In the genomic region with DNA sequence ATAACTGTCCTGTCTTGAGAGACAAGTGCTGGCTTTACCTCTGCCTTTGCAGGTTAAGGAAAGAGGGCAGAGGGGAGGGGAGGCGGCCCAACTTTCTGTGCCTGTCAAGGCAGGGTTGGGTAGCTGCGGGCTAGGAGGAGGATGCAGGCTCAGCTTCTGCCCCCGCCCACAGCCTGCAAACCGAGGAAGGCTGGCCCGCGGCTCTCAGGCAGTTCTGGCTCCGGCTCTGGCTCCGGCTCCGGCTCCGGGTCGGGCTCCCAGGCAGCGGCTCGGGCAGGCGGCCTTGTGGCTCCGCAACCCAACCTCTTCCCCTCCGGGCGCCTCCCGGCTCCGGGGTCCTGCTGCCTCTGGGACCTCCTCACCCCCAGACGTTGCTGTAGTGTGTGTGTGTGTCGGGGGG, we compare ENCODE assay signal across 1 cellular context.
TF ChIP-seq lines count a peak whose summit lies in the region.

No MANE protein-coding gene starts in this region.

TF ChIP-seq in SK-N-SH, 30 proteins besides CTCF, POLR2A, EP300 and RAD21 (continued from another document):
- TF ChIP-seq, protein P1, sequence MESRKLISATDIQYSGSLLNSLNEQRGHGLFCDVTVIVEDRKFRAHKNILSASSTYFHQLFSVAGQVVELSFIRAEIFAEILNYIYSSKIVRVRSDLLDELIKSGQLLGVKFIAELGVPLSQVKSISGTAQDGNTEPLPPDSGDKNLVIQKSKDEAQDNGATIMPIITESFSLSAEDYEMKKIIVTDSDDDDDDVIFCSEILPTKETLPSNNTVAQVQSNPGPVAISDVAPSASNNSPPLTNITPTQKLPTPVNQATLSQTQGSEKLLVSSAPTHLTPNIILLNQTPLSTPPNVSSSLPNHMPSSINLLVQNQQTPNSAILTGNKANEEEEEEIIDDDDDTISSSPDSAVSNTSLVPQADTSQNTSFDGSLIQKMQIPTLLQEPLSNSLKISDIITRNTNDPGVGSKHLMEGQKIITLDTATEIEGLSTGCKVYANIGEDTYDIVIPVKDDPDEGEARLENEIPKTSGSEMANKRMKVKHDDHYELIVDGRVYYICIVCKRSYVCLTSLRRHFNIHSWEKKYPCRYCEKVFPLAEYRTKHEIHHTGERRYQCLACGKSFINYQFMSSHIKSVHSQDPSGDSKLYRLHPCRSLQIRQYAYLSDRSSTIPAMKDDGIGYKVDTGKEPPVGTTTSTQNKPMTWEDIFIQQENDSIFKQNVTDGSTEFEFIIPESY (IDR thresholded peaks at IDR 0.05; ENCODE audit: borderline replicate concordance, low read depth), result no peak
- TF ChIP-seq MEF2A (IDR thresholded peaks at IDR 0.05; ENCODE audit: borderline replicate concordance, low read depth), result no peak
- TF ChIP-seq SIN3A (IDR thresholded peaks at IDR 0.05; ENCODE audit: borderline replicate concordance, low read depth, low read length), result no peak
- TF ChIP-seq CHD2 (IDR thresholded peaks at IDR 0.05; ENCODE audit: low read length, partially characterized antibody), result no peak
- TF ChIP-seq, protein P2, sequence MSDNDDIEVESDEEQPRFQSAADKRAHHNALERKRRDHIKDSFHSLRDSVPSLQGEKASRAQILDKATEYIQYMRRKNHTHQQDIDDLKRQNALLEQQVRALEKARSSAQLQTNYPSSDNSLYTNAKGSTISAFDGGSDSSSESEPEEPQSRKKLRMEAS (IDR thresholded peaks at IDR 0.05; ENCODE audit: low read depth), result no peak
- TF ChIP-seq, protein P3, sequence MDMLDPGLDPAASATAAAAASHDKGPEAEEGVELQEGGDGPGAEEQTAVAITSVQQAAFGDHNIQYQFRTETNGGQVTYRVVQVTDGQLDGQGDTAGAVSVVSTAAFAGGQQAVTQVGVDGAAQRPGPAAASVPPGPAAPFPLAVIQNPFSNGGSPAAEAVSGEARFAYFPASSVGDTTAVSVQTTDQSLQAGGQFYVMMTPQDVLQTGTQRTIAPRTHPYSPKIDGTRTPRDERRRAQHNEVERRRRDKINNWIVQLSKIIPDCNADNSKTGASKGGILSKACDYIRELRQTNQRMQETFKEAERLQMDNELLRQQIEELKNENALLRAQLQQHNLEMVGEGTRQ (IDR thresholded peaks at IDR 0.05; ENCODE audit: borderline replicate concordance, low read depth, low read length), result no peak
- no peak for TF ChIP-seq ELF1 (IDR thresholded peaks at IDR 0.05)
- no peak for TF ChIP-seq EZH2phosphoT487 (IDR thresholded peaks at IDR 0.05; ENCODE audit: borderline replicate concordance, low read depth)
- TF ChIP-seq YY1 (IDR thresholded peaks at IDR 0.05; ENCODE audit: low read depth), result no peak
- no peak for TF ChIP-seq RFX5 (IDR thresholded peaks at IDR 0.05; ENCODE audit: low read length)
